In genomic region chr1:209784276-209785169, GRCh38 we compare ENCODE assay signal across 8 cellular contexts.
DNase-seq lines count a peak whose midpoint lies in the region; ATAC-seq and TF ChIP-seq lines count a peak whose summit lies in the region.

Gene C1orf74, minus strand, starts transcription at chr1:209784559. Its CDS starts 925 bp downstream, at chr1:209783634.

- no peak for TF ChIP-seq CTCF in C4-2B (conservative IDR thresholded peaks at IDR 0.05)

- ATAC-seq in GM19372 (IDR thresholded peaks at IDR 0.05; ENCODE audit: low read depth, unreplicated experiment) (peak; percentile 98), HG03521 (IDR thresholded peaks at IDR 0.05; ENCODE audit: unreplicated experiment) (peak; percentile 99)

- peak within 1 kb of the TSS; percentile 89 for H3K27ac ChIP-seq in C4-2B

- peak; percentile 99 for DNase-seq in NCI-H69 (lab: John Stamatoyannopoulos, UW)
- peak; percentile 99 for DNase-seq in activated CD4-positive, alpha-beta T cell treated with anti-CD3 and anti-CD28 coated beads, Interleukin-2, amount 50 U/mL, for 1 hour
- DNase-seq in dedifferentiated amniotic fluid mesenchymal stem cell (ENCODE audit: extremely low spot score), result peak; percentile 98
- DNase-seq in left kidney (ENCODE audit: low read depth, low spot score), result peak; percentile 99
- DNase-seq in stimulated activated CD4-positive, alpha-beta T cell treated with anti-CD3 and anti-CD28 coated beads, Interleukin-1b, Interleukin-23, amount 100 ng/mL, for 48 hours, result peak; percentile 99

Comparison
In these comparisons a context has a peak if more than half of its experiments do, and no peak if none do; other contexts are left out.
1. Peak in every context shown above with its lines: DNase-seq, ATAC-seq and H3K27ac ChIP-seq.